ENCODE assay signal across 1 cellular context in genomic region chr7:107563761-107564552, GRCh38.
TF ChIP-seq lines count a peak whose summit lies in the region.

Gene COG5 (minus strand): TSS chr7:107563920. CDS start chr7:107563896, 24 bp downstream.
Gene DUS4L (plus strand): TSS chr7:107563971. CDS start chr7:107567071, 3,100 bp downstream.

TF ChIP-seq in HepG2, 621 proteins besides CTCF, POLR2A, EP300 and RAD21 (continued from another document and continues in another):
- TF ChIP-seq ZNF142 (CRISPR knock-in tag; IDR thresholded peaks at IDR 0.05) (no peak), ZNF530 (CRISPR knock-in tag; IDR thresholded peaks at IDR 0.05; ENCODE audit: low read depth) (no peak), ZNF646 (CRISPR knock-in tag; IDR thresholded peaks at IDR 0.05) (0 out of 2 replicates have a peak, but pooled peaks have one; percentile 60), ZNF775 (CRISPR knock-in tag; IDR thresholded peaks at IDR 0.05; ENCODE audit: borderline replicate concordance) (no peak), ZNF678 (CRISPR knock-in tag; IDR thresholded peaks at IDR 0.05) (peak; percentile 73; the same call in 1 of the 2 replicates), KMT2A (CRISPR knock-in tag; IDR thresholded peaks at IDR 0.05) (peak; percentile 99), ZNF10 (CRISPR knock-in tag; IDR thresholded peaks at IDR 0.05; ENCODE audit: borderline replicate concordance, low read depth) (no peak), ZNF292 (CRISPR knock-in tag; IDR thresholded peaks at IDR 0.05; ENCODE audit: borderline replicate concordance, low read depth) (peak; percentile 63; the same call in 1 of the 2 replicates), HMG20A (CRISPR knock-in tag; IDR thresholded peaks at IDR 0.05; ENCODE audit: borderline replicate concordance) (no peak), ZBTB10 (CRISPR knock-in tag; IDR thresholded peaks at IDR 0.05; ENCODE audit: borderline replicate concordance) (no peak), ZNF879 (CRISPR knock-in tag; IDR thresholded peaks at IDR 0.05) (no peak; the same call in 1 of the 2 replicates), HMGA1 (CRISPR knock-in tag; conservative IDR thresholded peaks at IDR 0.05) (no peak), HINFP (CRISPR knock-in tag; IDR thresholded peaks at IDR 0.05; ENCODE audit: low read depth) (no peak), ZNF574 (CRISPR knock-in tag; IDR thresholded peaks at IDR 0.05) (peak; percentile 84), ZFYVE20 (CRISPR knock-in tag; IDR thresholded peaks at IDR 0.05; ENCODE audit: borderline replicate concordance, low read depth) (no peak), GATAD2A (CRISPR knock-in tag; IDR thresholded peaks at IDR 0.05) (0 out of 2 replicates have a peak, but pooled peaks have one; percentile 44), JDP2 (CRISPR knock-in tag; IDR thresholded peaks at IDR 0.05; ENCODE audit: borderline replicate concordance) (no peak), CENPX (CRISPR knock-in tag; IDR thresholded peaks at IDR 0.05) (no peak), GABPA (IDR thresholded peaks at IDR 0.05; ENCODE audit: low read depth, low read length) (no peak), GABPA (CRISPR knock-in tag; IDR thresholded peaks at IDR 0.05; ENCODE audit: low read depth) (0 out of 2 replicates have a peak, but pooled peaks have one; percentile 37), NFYB (CRISPR knock-in tag; IDR thresholded peaks at IDR 0.05) (peak; percentile 23; the same call in 1 of the 2 replicates), GTF3A (CRISPR knock-in tag; conservative IDR thresholded peaks at IDR 0.05) (no peak), CAMTA2 (CRISPR knock-in tag; IDR thresholded peaks at IDR 0.05; ENCODE audit: borderline replicate concordance) (0 out of 2 replicates have a peak, but pooled peaks have one; percentile 73), SIN3B (IDR thresholded peaks at IDR 0.05; ENCODE audit: low read length) (no peak; the same call in 1 of the 2 replicates), TFDP2 (CRISPR knock-in tag; IDR thresholded peaks at IDR 0.05) (peak; percentile 66), ELF3 (CRISPR knock-in tag; IDR thresholded peaks at IDR 0.05) (peak; percentile 62; the same call in 1 of the 2 replicates), ZNF598 (CRISPR knock-in tag; IDR thresholded peaks at IDR 0.05; ENCODE audit: borderline replicate concordance) (no peak; the same call in 1 of the 2 replicates), RBFOX2 (IDR thresholded peaks at IDR 0.05; ENCODE audit: low read depth, low read length) (peak; percentile 95), ETS1 (CRISPR knock-in tag; IDR thresholded peaks at IDR 0.05) (no peak), ZNF432 (CRISPR knock-in tag; IDR thresholded peaks at IDR 0.05; ENCODE audit: borderline replicate concordance) (no peak), FIP1L1 (IDR thresholded peaks at IDR 0.05; ENCODE audit: borderline replicate concordance, insufficient read depth, low read depth, low read length) (no peak)
